Comparison of ENCODE assay signal across 23 cellular contexts in genomic region chr21:45146301-45146700, GRCh38.
"Had no signal": no experiment of that assay in that cellular context is flagged by ENCODE, and none has a peak within 500 bp of the region (broad histone marks: within the 10 kb centered on the region; RNA-seq: fewer than 3 reads in every experiment).

No MANE protein-coding gene starts in this region.

- ATAC-seq: activated T-cell treated with anti-CD3 and anti-CD28 coated beads, Interleukin-2, amount 50 U/mL, for 72 hours; esophagus mucosa; naive thymus-derived CD4-positive, alpha-beta T cell; stimulated activated effector memory CD8-positive, alpha-beta T cell treated with anti-CD3 and anti-CD28 coated beads, Interleukin-12 subunit alpha, Interleukin-12 subunit beta, amount 100 ng/mL, for 72 hours; stimulated activated naive CD8-positive, alpha-beta T cell treated with anti-CD3 and anti-CD28 coated beads, Interleukin-15, amount 100 ng/mL, for 72 hours; WTC11 had no signal

- H3K27me3 Mint-ChIP-seq: brain; naive thymus-derived CD4-positive, alpha-beta T cell; stimulated activated naive CD8-positive, alpha-beta T cell treated with anti-CD3 and anti-CD28 coated beads, Interleukin-15, amount 100 ng/mL, for 72 hours had no signal

- H3K36me3 ChIP-seq: prostate gland, uterus had no signal

- H3K9me3 ChIP-seq: prostate gland, tibial nerve, uterus had no signal

- H3K36me3 Mint-ChIP-seq: WTC11 had no signal

- H3K27me3 ChIP-seq: tibial nerve, uterus had no signal

- H3K4me1 Mint-ChIP-seq: memory B cell, WTC11 had no signal

- H3K27ac Mint-ChIP-seq: activated T-cell treated with anti-CD3 and anti-CD28 coated beads, Interleukin-2, amount 50 U/mL, for 72 hours; brain; stimulated activated effector memory CD8-positive, alpha-beta T cell treated with anti-CD3 and anti-CD28 coated beads, Interleukin-12 subunit alpha, Interleukin-12 subunit beta, amount 100 ng/mL, for 72 hours; WTC11 had no signal

- H3K4me3 Mint-ChIP-seq: activated T-cell treated with anti-CD3 and anti-CD28 coated beads, Interleukin-2, amount 50 U/mL, for 72 hours; brain; memory B cell; naive thymus-derived CD4-positive, alpha-beta T cell; neural crest cell; stimulated activated effector memory CD8-positive, alpha-beta T cell treated with anti-CD3 and anti-CD28 coated beads, Interleukin-12 subunit alpha, Interleukin-12 subunit beta, amount 100 ng/mL, for 72 hours; stimulated activated naive CD8-positive, alpha-beta T cell treated with anti-CD3 and anti-CD28 coated beads, Interleukin-15, amount 100 ng/mL, for 72 hours; WTC11 had no signal

- H3K4me1 ChIP-seq: prostate gland, uterus had no signal

- H3K9me3 Mint-ChIP-seq: activated T-cell treated with anti-CD3 and anti-CD28 coated beads, Interleukin-2, amount 50 U/mL, for 72 hours; brain; memory B cell; naive thymus-derived CD4-positive, alpha-beta T cell; neural crest cell; stimulated activated effector memory CD8-positive, alpha-beta T cell treated with anti-CD3 and anti-CD28 coated beads, Interleukin-12 subunit alpha, Interleukin-12 subunit beta, amount 100 ng/mL, for 72 hours; stimulated activated naive CD8-positive, alpha-beta T cell treated with anti-CD3 and anti-CD28 coated beads, Interleukin-15, amount 100 ng/mL, for 72 hours; WTC11 had no signal

- H3K4me3 ChIP-seq: prostate gland, tibial nerve, uterus had no signal

- DNase-seq: activated CD4-positive, alpha-beta T cell treated with anti-CD3 and anti-CD28 coated beads, Interleukin-2, amount 50 U/mL, for 4 hours; activated gamma-delta T cell; activated naive CD4-positive, alpha-beta T cell treated with anti-CD3 and anti-CD28 coated beads, Interleukin-2, amount 50 U/mL, for 16 hours; activated T-cell treated with anti-CD3 and anti-CD28 coated beads, Interleukin-2, amount 50 U/mL, for 72 hours; anterior cingulate cortex; caudate nucleus; dermis blood vessel endothelial cell; effector memory CD4-positive, alpha-beta T cell; hippocampal formation; naive thymus-derived CD4-positive, alpha-beta T cell; small intestine; stimulated activated CD4-positive, alpha-beta T cell treated with anti-CD3 and anti-CD28 coated beads, Interleukin-2, amount 100 ng/mL, for 24 hours; stimulated activated naive CD8-positive, alpha-beta T cell treated with anti-CD3 and anti-CD28 coated beads, Interleukin-15, amount 100 ng/mL, for 72 hours; T-helper 9 cell; uterus had no signal

- H3K27ac ChIP-seq: prostate gland, tibial nerve, uterus had no signal
